In the genomic region with DNA sequence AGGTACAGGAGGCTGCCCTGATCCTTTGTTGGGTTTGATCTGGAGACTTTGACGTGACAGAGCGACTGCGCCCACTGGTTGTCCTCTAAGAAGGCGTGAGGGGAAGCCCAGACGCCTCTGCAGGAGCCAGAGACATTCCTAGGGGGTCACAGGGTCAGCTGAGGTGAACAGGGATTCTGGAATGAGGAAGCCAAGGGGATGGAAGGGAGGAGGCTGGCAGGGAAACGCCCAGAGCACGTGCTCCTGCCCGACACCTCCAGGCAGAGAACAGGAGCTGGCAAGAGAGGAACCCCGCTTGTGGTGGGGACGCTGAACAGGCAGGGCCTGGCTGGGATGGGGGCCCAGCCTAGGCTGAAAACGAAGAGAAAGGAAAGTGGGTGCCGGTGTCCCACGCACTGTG, we compare ENCODE assay signal across 13 cellular contexts. TPM values are rescaled to one million over a fixed set of nuclear protein-coding genes. Genes with fewer than 3 reads are reported as not detected.
DNase-seq lines count a peak whose midpoint lies in the region; ATAC-seq and TF ChIP-seq lines count a peak whose summit lies in the region.
"Had no signal": no experiment of that assay in that cellular context is flagged by ENCODE, and none has a peak within 500 bp of the region (broad histone marks: within the 10 kb centered on the region; RNA-seq: fewer than 3 reads in every experiment).

No MANE protein-coding gene starts in this region.

- intact Hi-C loops in Calu3 (cut with micrococcal nuclease; ENCODE audit: unreplicated experiment) = no loop called here

- peak overlapping the region; percentile 31 for H3K27ac Mint-ChIP-seq in Calu3 (ENCODE audit: unreplicated experiment)
- peak overlapping the region; percentile 84 for H3K27ac Mint-ChIP-seq in neural crest cell (ENCODE audit: unreplicated experiment)
- H3K27ac Mint-ChIP-seq in activated naive CD8-positive, alpha-beta T cell treated with anti-CD3 and anti-CD28 coated beads for 36 hours = no peak overlapping the region

- peak; percentile 63 for DNase-seq in Calu3
- peak; percentile 63 for DNase-seq in NCI-H1694 treated with DMSO at 0.1 percent for 48 hours (lab: John Stamatoyannopoulos, UW)
- no peak for DNase-seq in neural crest cell (ENCODE audit: low read depth, low spot score)
- DNase-seq in NCI-H446 (lab: John Stamatoyannopoulos, UW) = no peak
- no peak for DNase-seq in activated naive CD8-positive, alpha-beta T cell treated with anti-CD3 and anti-CD28 coated beads for 36 hours
- no peak for DNase-seq in anterior cingulate cortex (lab: John Stamatoyannopoulos, UW)
- DNase-seq: C1 segment of cervical spinal cord, Karpas-422, NCI-H2227 treated with DMSO at 0.1 percent for 48 hours, RPMI8226, testis had no signal

- H3K4me1 Mint-ChIP-seq in Calu3 (ENCODE audit: low read depth, unreplicated experiment) (peaks cover 19% of the 10 kb centered on the region), neural crest cell (peaks cover under 1% of the 10 kb centered on the region)
- no peaks in the 10 kb centered on the region for H3K4me1 Mint-ChIP-seq in activated naive CD8-positive, alpha-beta T cell treated with anti-CD3 and anti-CD28 coated beads for 36 hours

- H3K36me3 Mint-ChIP-seq in Calu3 (ENCODE audit: insufficient read depth, unreplicated experiment) (peaks cover 11% of the 10 kb centered on the region), neural crest cell (ENCODE audit: low read depth) (no peaks in the 10 kb centered on the region)
- H3K36me3 Mint-ChIP-seq in activated naive CD8-positive, alpha-beta T cell treated with anti-CD3 and anti-CD28 coated beads for 36 hours = no peaks in the 10 kb centered on the region

- H3K27me3 Mint-ChIP-seq in Calu3 (ENCODE audit: unreplicated experiment) (no peaks in the 10 kb centered on the region), neural crest cell (ENCODE audit: low read depth) (no peaks in the 10 kb centered on the region)
- no peaks in the 10 kb centered on the region for H3K27me3 Mint-ChIP-seq in activated naive CD8-positive, alpha-beta T cell treated with anti-CD3 and anti-CD28 coated beads for 36 hours

- no peak overlapping the region for H3K4me3 Mint-ChIP-seq in Calu3 (ENCODE audit: low read depth, unreplicated experiment)
- H3K4me3 Mint-ChIP-seq in neural crest cell = no peak overlapping the region
- no peak overlapping the region for H3K4me3 Mint-ChIP-seq in activated naive CD8-positive, alpha-beta T cell treated with anti-CD3 and anti-CD28 coated beads for 36 hours

- no peak for TF ChIP-seq CTCF in Calu3 (IDR thresholded peaks at IDR 0.05; ENCODE audit: unreplicated experiment)
- no peak for TF ChIP-seq CTCF in neural crest cell (conservative IDR thresholded peaks at IDR 0.05)

- no TSS peak for BruUV-seq in Calu3 (replicated peaks; lab: Mats Ljungman, UMichigan)

- no peaks in the 10 kb centered on the region for H3K9me3 Mint-ChIP-seq in Calu3 (ENCODE audit: low read depth, unreplicated experiment)
- H3K9me3 Mint-ChIP-seq in neural crest cell = no peaks in the 10 kb centered on the region
- H3K9me3 Mint-ChIP-seq in activated naive CD8-positive, alpha-beta T cell treated with anti-CD3 and anti-CD28 coated beads for 36 hours = no peaks in the 10 kb centered on the region

- peak; percentile 88 for ATAC-seq in esophagus mucosa
- ATAC-seq in GM21360 (IDR thresholded peaks at IDR 0.05; ENCODE audit: unreplicated experiment) = no peak

- CTCF ChIA-PET in Calu3 (lab: Charles Lee) = no interaction called here

RNA-seq across cellular contexts. Expression of a gene that starts 5.6 kb away (rescaled TPM):
- total RNA-seq in Calu3 (2022) = 5.9 and 7.4 TPM in 2 replicates
- total RNA-seq in esophagus mucosa = 23.8 TPM
- total RNA-seq in neural crest cell = 1.3 and 1.7 TPM in 2 replicates
- total RNA-seq in activated naive CD8-positive, alpha-beta T cell treated with anti-CD3 and anti-CD28 coated beads for 36 hours = not detected

RNA-seq across cellular contexts. Expression of a gene that starts 28.5 kb away (rescaled TPM):
- total RNA-seq in Calu3 (2022) = 124 and 125 TPM in 2 replicates
- 93.3 TPM for total RNA-seq in esophagus mucosa
- total RNA-seq in neural crest cell = 135 and 141 TPM in 2 replicates
- 100 to 1,000 TPM; 192 to 197 TPM for total RNA-seq in activated naive CD8-positive, alpha-beta T cell treated with anti-CD3 and anti-CD28 coated beads for 36 hours

RNA-seq across cellular contexts. Expression of a gene that starts 44.7 kb away (rescaled TPM):
- total RNA-seq in Calu3 (2022) = 32.2 and 50.3 TPM in 2 replicates
- total RNA-seq in esophagus mucosa = 18.9 TPM
- total RNA-seq in neural crest cell = 31.8 and 32.8 TPM in 2 replicates
- 1 to 10 TPM; 7.0 to 8.2 TPM for total RNA-seq in activated naive CD8-positive, alpha-beta T cell treated with anti-CD3 and anti-CD28 coated beads for 36 hours

RNA-seq across cellular contexts. Expression of a gene that starts 44.8 kb away (rescaled TPM):
- 7.2 and 10.4 TPM in 2 replicates for total RNA-seq in Calu3 (2022)
- 7.2 TPM for total RNA-seq in esophagus mucosa
- total RNA-seq in neural crest cell = 23.6 and 27.7 TPM in 2 replicates
- total RNA-seq in activated naive CD8-positive, alpha-beta T cell treated with anti-CD3 and anti-CD28 coated beads for 36 hours = 1 to 10 TPM; 1.7 to 2.3 TPM

Comparison
In these comparisons a context has a peak if more than half of its experiments do, and no peak if none do; other contexts are left out.
1. DNase-seq: peak in Calu3 (single experiment) and NCI-H1694 treated with DMSO at 0.1 percent for 48 hours (single experiment); none in neural crest cell (single experiment), NCI-H446 (0 of 2), activated naive CD8-positive, alpha-beta T cell treated with anti-CD3 and anti-CD28 coated beads for 36 hours (single experiment) and anterior cingulate cortex (0 of 58).